Comparison of ENCODE assay signal across 9 cellular contexts in genomic region chr22:17569971-17570511, GRCh38. TPM values are rescaled to one million over a fixed set of nuclear protein-coding genes. Genes with fewer than 3 reads are reported as not detected.
A peak's percentile ranks its signal among the peaks of the same experiment; 100 is the strongest.
DNase-seq lines count a peak whose midpoint lies in the region; ATAC-seq and TF ChIP-seq lines count a peak whose summit lies in the region.
"Had no signal": no experiment of that assay in that cellular context is flagged by ENCODE, and none has a peak within 500 bp of the region (broad histone marks: within the 10 kb centered on the region; RNA-seq: fewer than 3 reads in every experiment).

No MANE protein-coding gene starts in this region.

- H3K9me3 ChIP-seq in MG63 (no peaks in the 10 kb centered on the region), mammary epithelial cell (replicated peaks; ENCODE audit: insufficient read depth, low read length) (no peaks in the 10 kb centered on the region), stomach (no peaks in the 10 kb centered on the region)
- H3K9me3 ChIP-seq in CD4-positive, alpha-beta memory T cell (ENCODE audit: control insufficient read depth in 1 of 2, low read length in 2 of 2) = no peaks in the 10 kb centered on the region

- H3K4me3 ChIP-seq in MG63 (no peak overlapping the region), mammary epithelial cell (replicated peaks in 1 of 3; ENCODE audit: insufficient read depth in 1 of 3, low read depth in 2 of 3, low read length in 3 of 3) (no peak overlapping the region), stomach (peak overlapping the region in 1 of 4 donors; percentile 10)
- H3K4me3 ChIP-seq in CD4-positive, alpha-beta memory T cell (ENCODE audit: low read length in 2 of 2) = no peak overlapping the region

- peak overlapping the region; percentile 56 for H2AFZ ChIP-seq in mammary epithelial cell (ENCODE audit: low read depth, low read length)

- no peak overlapping the region for H3K27ac ChIP-seq in mammary epithelial cell (ENCODE audit: insufficient read depth, low read depth, low read length)
- peak overlapping the region; percentile 19 to 93 (median 84) for H3K27ac ChIP-seq in stomach
- no peak overlapping the region for H3K27ac ChIP-seq in CD4-positive, alpha-beta memory T cell (ENCODE audit: low read depth, low read length)

- H3K27me3 ChIP-seq in MG63 = no peaks in the 10 kb centered on the region
- no peaks in the 10 kb centered on the region for H3K27me3 ChIP-seq in mammary epithelial cell (ENCODE audit: insufficient read depth, low read length)
- peaks cover 0 to 13% (median 0%) of the 10 kb centered on the region in 3 donors for H3K27me3 ChIP-seq in stomach
- no peaks in the 10 kb centered on the region for H3K27me3 ChIP-seq in CD4-positive, alpha-beta memory T cell (ENCODE audit: insufficient read depth, low read length)

- intact Hi-C loops in mammary epithelial cell (cut with micrococcal nuclease) (no loop called here), stomach (cut with DNase I; ENCODE audit: low total_unique reads) (no loop called here)
- intact Hi-C loops in CD4-positive, alpha-beta memory T cell (cut with micrococcal nuclease) = no loop called here

- CTCF ChIA-PET in mammary epithelial cell (lab: Charles Lee; ENCODE audit: low non-redundant PET) = interaction anchor here (0.6 kb wide), 1 partner anchor 241 kb away, joined by 7 read pairs; no protein-coding TSS in a partner anchor
- CTCF ChIA-PET in CD4-positive, alpha-beta memory T cell (lab: Charles Lee; ENCODE audit: partially characterized antibody) = no interaction called here

- H3K4me1 ChIP-seq in mammary epithelial cell (ENCODE audit: insufficient read depth, low read length) (peaks cover 14% of the 10 kb centered on the region), stomach (peaks cover 20 to 36% (median 31%) of the 10 kb centered on the region in 4 donors)
- no peaks in the 10 kb centered on the region for H3K4me1 ChIP-seq in CD4-positive, alpha-beta memory T cell (ENCODE audit: insufficient read depth, low read length)

- dilution Hi-C loops in mammary epithelial cell (cut with HindIII; ENCODE audit: low sequenced_read_pairs) = no loop called here

- peaks cover 4 to 11% of the 10 kb centered on the region in 2 donors for H3K27me3 Mint-ChIP-seq in CD4-positive, alpha-beta memory T cell

- H3K27ac Mint-ChIP-seq in CD4-positive, alpha-beta memory T cell = no peak overlapping the region

- TF ChIP-seq EP300 in stomach (IDR thresholded peaks at IDR 0.05) = no peak

- no TSS peak for BruUV-seq in mammary epithelial cell (replicated peaks; lab: Mats Ljungman, UMichigan)

- H3K9me3 Mint-ChIP-seq in CD4-positive, alpha-beta memory T cell = no peaks in the 10 kb centered on the region

- in situ Hi-C loops in mammary epithelial cell (cut with MboI; ENCODE audit: low sequenced_read_pairs in 2 of 2) = loop anchor here (10.0 to 25.0 kb wide), 3 partner anchors 65 to 167 kb away; partner anchors contain the start of gene BCL2L13 (in 1 of the 2)

- WGBS in mammary epithelial cell (ENCODE audit: low coverage, missing lambda C conversion rate) = 57% methylated on average over 7 of the region's 8 CpGs
- 36 to 49% (median 41%) methylated on average over 8 of the region's 8 CpGs for WGBS in stomach, 5 donors

- H3K9ac ChIP-seq in mammary epithelial cell (ENCODE audit: insufficient read depth, low read length) = no peak overlapping the region

- ATAC-seq in left lobe of liver (peak; percentile 43), HG03196 (IDR thresholded peaks at IDR 0.05; ENCODE audit: unreplicated experiment) (no peak), GM19324 (IDR thresholded peaks at IDR 0.05; ENCODE audit: low FRiP score, unreplicated experiment) (no peak)

- H4K20me1 ChIP-seq in mammary epithelial cell (ENCODE audit: insufficient read depth, low read length) = no peaks in the 10 kb centered on the region

- DNase-seq in MG63 (peak; percentile 36), mammary epithelial cell (no peak), left lobe of liver (ENCODE audit: low spot score) (peak; percentile 67), stomach (no peak)
- no peak for DNase-seq in CD4-positive, alpha-beta memory T cell
- DNase-seq in activated naive CD4-positive, alpha-beta T cell (lab: John Stamatoyannopoulos, UW) = no peak
- DNase-seq: NCI-H2171 treated with DMSO at 0.1 percent for 48 hours had no signal

- TF ChIP-seq CTCF in mammary epithelial cell (conservative IDR thresholded peaks at IDR 0.05 in 1 of 2, IDR thresholded peaks at IDR 0.05 in 1 of 2; ENCODE audit: extremely low read depth in 1 of 2, insufficient read depth in 1 of 2, low read depth in 1 of 2, low read length in 2 of 2) (no peak), stomach (IDR thresholded peaks at IDR 0.05) (no peak)

- H3K79me2 ChIP-seq in mammary epithelial cell (ENCODE audit: insufficient read depth, low read length) = no peaks in the 10 kb centered on the region

- TF ChIP-seq POLR2A in stomach (IDR thresholded peaks at IDR 0.05) = no peak

- peak overlapping the region; percentile 4 for H3K4me2 ChIP-seq in mammary epithelial cell (ENCODE audit: insufficient read depth, low read depth, low read length)

- POLR2A ChIA-PET in CD4-positive, alpha-beta memory T cell (lab: Charles Lee; ENCODE audit: partially characterized antibody) = no interaction called here

- H3K4me3 Mint-ChIP-seq in CD4-positive, alpha-beta memory T cell = no peak overlapping the region

- no peaks in the 10 kb centered on the region for H3K36me3 ChIP-seq in MG63
- H3K36me3 ChIP-seq in mammary epithelial cell (ENCODE audit: insufficient read depth, low read length) = no peaks in the 10 kb centered on the region
- no peaks in the 10 kb centered on the region for H3K36me3 ChIP-seq in stomach
- no peaks in the 10 kb centered on the region for H3K36me3 ChIP-seq in CD4-positive, alpha-beta memory T cell (ENCODE audit: insufficient read depth, low read length)

- no peaks in the 10 kb centered on the region for H3K4me1 Mint-ChIP-seq in CD4-positive, alpha-beta memory T cell

- no peaks in the 10 kb centered on the region for H3K36me3 Mint-ChIP-seq in CD4-positive, alpha-beta memory T cell

RNA-seq across cellular contexts. Expression of gene SLC25A18, which starts 6.7 kb away (rescaled TPM):
- 0.16 TPM in 1 of 2 replicates, not detected in the other for total RNA-seq in MG63 (2014; rRNA removed; shearing (Covaris generic); ENCODE audit: low replicate concordance)
- total RNA-seq in mammary epithelial cell = under 1 TPM in 1 of 2 donors, not detected in 1; 0.33 TPM
- polyA plus RNA-seq in mammary epithelial cell = 0.12 TPM
- polyA minus RNA-seq in mammary epithelial cell = not detected
- total RNA-seq in left lobe of liver = 48.7 TPM
- 1 to 10 TPM in 4 of 5 donors, not detected in 1; 1.2 to 2.0 (median 1.7) TPM for total RNA-seq in stomach
- 1 to 10 TPM in 2 of 3 donors, under 1 TPM in 1; 0.70 to 3.1 (median 1.9) TPM for polyA plus RNA-seq in stomach
- total RNA-seq in CD4-positive, alpha-beta memory T cell = not detected
- under 1 TPM in 1 of 2 donors, not detected in 1; 0.10 TPM for polyA plus RNA-seq in CD4-positive, alpha-beta memory T cell

RNA-seq across cellular contexts. Expression of gene ATP6V1E1, which starts 58.5 kb away (rescaled TPM):
- total RNA-seq in MG63 (2014; rRNA removed; shearing (Covaris generic); ENCODE audit: low replicate concordance) = 134 and 182 TPM in 2 replicates
- total RNA-seq in mammary epithelial cell (100 to 1,000 TPM; 118 to 148 TPM), left lobe of liver (31.3 TPM), stomach (100 to 1,000 TPM in 2 of 5 donors, 10 to 100 TPM in 3; 22.2 to 284 (median 58.7) TPM)
- polyA plus RNA-seq in mammary epithelial cell (149 TPM), stomach (100 to 1,000 TPM; 101 to 150 (median 133) TPM)
- 91.8 TPM for polyA minus RNA-seq in mammary epithelial cell
- total RNA-seq in CD4-positive, alpha-beta memory T cell = 10 to 100 TPM; 88.0 to 88.7 TPM
- polyA plus RNA-seq in CD4-positive, alpha-beta memory T cell = 100 to 1,000 TPM; 124 to 130 TPM

Comparison
In these comparisons a context has a peak if more than half of its experiments do, and no peak if none do; other contexts are left out.
1. DNase-seq: peak in MG63 (single experiment) and left lobe of liver (single experiment); none in mammary epithelial cell (single experiment), stomach (single experiment), CD4-positive, alpha-beta memory T cell (0 of 5) and activated naive CD4-positive, alpha-beta T cell (0 of 4).
2. H3K27ac ChIP-seq: peak in stomach (5 of 5); none in mammary epithelial cell (single experiment) and CD4-positive, alpha-beta memory T cell (single experiment).
3. RNA of gene SLC25A18, which starts 6.7 kb away (total RNA-seq): 48.7 TPM in left lobe of liver (single experiment); 1.2 to 2.0 TPM in stomach, 0.33 TPM in mammary epithelial cell, 0.16 TPM in MG63 and not detected in CD4-positive, alpha-beta memory T cell; every median in the first group is over 10 times any median in the second.